20 cellular contexts compared by ENCODE assay signal in the genomic region with DNA sequence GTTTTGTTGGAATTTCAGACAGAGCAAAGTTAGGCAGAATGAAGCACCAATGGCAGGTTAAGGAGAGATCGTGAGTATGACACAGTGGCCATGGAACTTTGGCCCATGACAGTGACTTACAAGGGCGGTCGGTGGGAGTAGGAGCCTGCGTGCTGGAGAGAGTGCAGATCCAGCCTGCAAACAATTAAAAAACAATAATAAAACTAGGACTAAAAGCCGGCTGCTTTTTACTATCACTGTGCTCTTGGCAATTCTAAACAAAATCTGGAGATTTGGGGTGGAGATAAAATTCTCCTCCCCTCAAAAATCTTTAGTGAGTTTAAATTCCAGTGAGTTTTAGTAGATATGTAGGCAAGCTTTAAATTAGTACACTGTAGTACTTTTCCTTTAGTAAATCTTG.
"Had no signal": no experiment of that assay in that cellular context is flagged by ENCODE, and none has a peak within 500 bp of the region (broad histone marks: within the 10 kb centered on the region; RNA-seq: fewer than 3 reads in every experiment).

No MANE protein-coding gene starts in this region.

- H3K4me1 ChIP-seq: colonic mucosa had no signal

- H3K27me3 ChIP-seq: colonic mucosa, heart right ventricle, neural progenitor cell, ovary, thyroid gland had no signal

- H3K4me3 ChIP-seq: colonic mucosa, heart right ventricle, left ventricle myocardium inferior, neural progenitor cell, ovary, thyroid gland had no signal

- H3K4me3 Mint-ChIP-seq: activated CD8-positive, alpha-beta memory T cell treated with anti-CD3 and anti-CD28 coated beads, Interleukin-2, amount 10 ng/mL, durations not matched to agents 7 days and 5 days; activated T-cell treated with anti-CD3 and anti-CD28 coated beads, Interleukin-2, amount 50 U/mL, for 4 hours; neural progenitor cell; stimulated activated naive CD8-positive, alpha-beta T cell treated with anti-CD3 and anti-CD28 coated beads, Interleukin-15, amount 100 ng/mL, for 72 hours; T-helper 2 cell treated with Interferon-gamma antibody and Interleukin-4, amounts not matched to agents 5 μg/mL and 100 μg/mL, for 36 hours had no signal

- H3K36me3 Mint-ChIP-seq: neural progenitor cell had no signal

- H3K4me2 ChIP-seq: neural progenitor cell had no signal

- DNase-seq: activated CD4-positive, alpha-beta T cell treated with anti-CD3 and anti-CD28 coated beads, Interleukin-2, amount 50 U/mL, for 4 hours; activated CD4-positive, CD25-positive, alpha-beta regulatory T cell treated with anti-CD3 and anti-CD28 coated beads, Interleukin-2, amount 50 U/mL, for 72 hours; activated CD8-positive, alpha-beta memory T cell treated with anti-CD3 and anti-CD28 coated beads, Interleukin-2, amount 10 ng/mL, durations not matched to agents 7 days and 5 days; activated gamma-delta T cell; activated T-cell treated with anti-CD3 and anti-CD28 coated beads, Interleukin-2, amount 50 U/mL, for 4 hours; caudate nucleus; colonic mucosa; heart right ventricle; kidney; left ventricle myocardium inferior; mesenchymal stem cell; ovary; stimulated activated CD4-positive, alpha-beta T cell treated with anti-CD3 and anti-CD28 coated beads, Interleukin-4, amount 100 ng/mL, for 1 hour; stimulated activated CD8-positive, alpha-beta memory T cell treated with anti-CD3 and anti-CD28 coated beads, Interleukin-4, amount 100 ng/mL, for 48 hours; stimulated activated naive CD8-positive, alpha-beta T cell treated with anti-CD3 and anti-CD28 coated beads, Interleukin-15, amount 100 ng/mL, for 72 hours; thyroid gland had no signal

- H3K27ac ChIP-seq: colonic mucosa, heart right ventricle, left ventricle myocardium inferior, neural progenitor cell, ovary, thyroid gland had no signal

- H3K9me3 ChIP-seq: colonic mucosa, heart right ventricle, left ventricle myocardium inferior, ovary, thyroid gland had no signal

- H3K27ac Mint-ChIP-seq: activated CD8-positive, alpha-beta memory T cell treated with anti-CD3 and anti-CD28 coated beads, Interleukin-2, amount 10 ng/mL, durations not matched to agents 7 days and 5 days; neural progenitor cell; T-helper 2 cell treated with Interferon-gamma antibody and Interleukin-4, amounts not matched to agents 5 μg/mL and 100 μg/mL, for 36 hours had no signal

- H3K9me3 Mint-ChIP-seq: neural progenitor cell; stimulated activated naive CD8-positive, alpha-beta T cell treated with anti-CD3 and anti-CD28 coated beads, Interleukin-15, amount 100 ng/mL, for 72 hours had no signal

- H3K9ac ChIP-seq: neural progenitor cell had no signal

- FAIRE-seq: endothelial cell of umbilical vein, frontal cortex, kidney had no signal

- H3K36me3 ChIP-seq: colonic mucosa, heart right ventricle, left ventricle myocardium inferior, neural progenitor cell, ovary, thyroid gland had no signal

- H2AFZ ChIP-seq: neural progenitor cell had no signal

- ATAC-seq: activated CD8-positive, alpha-beta memory T cell treated with anti-CD3 and anti-CD28 coated beads, Interleukin-2, amount 10 ng/mL, durations not matched to agents 7 days and 5 days; activated T-cell treated with anti-CD3 and anti-CD28 coated beads, Interleukin-2, amount 50 U/mL, for 4 hours; heart right ventricle; stimulated activated naive CD8-positive, alpha-beta T cell treated with anti-CD3 and anti-CD28 coated beads, Interleukin-15, amount 100 ng/mL, for 72 hours had no signal

- H3K27me3 Mint-ChIP-seq: stimulated activated naive CD8-positive, alpha-beta T cell treated with anti-CD3 and anti-CD28 coated beads, Interleukin-15, amount 100 ng/mL, for 72 hours had no signal
